ENCODE assay signal across 1 cellular context in the genomic region with DNA sequence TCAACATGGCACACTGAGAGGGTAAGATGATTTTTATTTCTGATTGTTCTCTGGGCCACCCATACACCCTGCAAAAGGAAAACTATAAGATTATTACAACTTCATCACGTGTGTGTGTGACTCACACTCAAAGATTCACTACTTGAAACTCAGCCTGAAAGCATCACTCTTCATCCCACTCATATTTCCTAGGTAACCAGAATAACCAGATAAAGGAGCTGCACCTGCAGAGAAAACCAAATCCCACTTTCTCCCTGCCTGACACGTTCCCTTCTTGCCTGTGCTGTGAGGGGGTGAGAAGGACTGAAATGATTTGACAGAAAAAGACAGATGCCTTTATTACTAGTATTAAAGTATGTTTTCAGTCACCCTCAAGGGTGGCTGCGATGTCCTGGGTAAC.
TF ChIP-seq lines count a peak whose summit lies in the region.

No MANE protein-coding gene starts in this region.

TF ChIP-seq in GM23338, 12 proteins besides CTCF, POLR2A, EP300 and RAD21 (continued from another document):
- TF ChIP-seq, protein P1, sequence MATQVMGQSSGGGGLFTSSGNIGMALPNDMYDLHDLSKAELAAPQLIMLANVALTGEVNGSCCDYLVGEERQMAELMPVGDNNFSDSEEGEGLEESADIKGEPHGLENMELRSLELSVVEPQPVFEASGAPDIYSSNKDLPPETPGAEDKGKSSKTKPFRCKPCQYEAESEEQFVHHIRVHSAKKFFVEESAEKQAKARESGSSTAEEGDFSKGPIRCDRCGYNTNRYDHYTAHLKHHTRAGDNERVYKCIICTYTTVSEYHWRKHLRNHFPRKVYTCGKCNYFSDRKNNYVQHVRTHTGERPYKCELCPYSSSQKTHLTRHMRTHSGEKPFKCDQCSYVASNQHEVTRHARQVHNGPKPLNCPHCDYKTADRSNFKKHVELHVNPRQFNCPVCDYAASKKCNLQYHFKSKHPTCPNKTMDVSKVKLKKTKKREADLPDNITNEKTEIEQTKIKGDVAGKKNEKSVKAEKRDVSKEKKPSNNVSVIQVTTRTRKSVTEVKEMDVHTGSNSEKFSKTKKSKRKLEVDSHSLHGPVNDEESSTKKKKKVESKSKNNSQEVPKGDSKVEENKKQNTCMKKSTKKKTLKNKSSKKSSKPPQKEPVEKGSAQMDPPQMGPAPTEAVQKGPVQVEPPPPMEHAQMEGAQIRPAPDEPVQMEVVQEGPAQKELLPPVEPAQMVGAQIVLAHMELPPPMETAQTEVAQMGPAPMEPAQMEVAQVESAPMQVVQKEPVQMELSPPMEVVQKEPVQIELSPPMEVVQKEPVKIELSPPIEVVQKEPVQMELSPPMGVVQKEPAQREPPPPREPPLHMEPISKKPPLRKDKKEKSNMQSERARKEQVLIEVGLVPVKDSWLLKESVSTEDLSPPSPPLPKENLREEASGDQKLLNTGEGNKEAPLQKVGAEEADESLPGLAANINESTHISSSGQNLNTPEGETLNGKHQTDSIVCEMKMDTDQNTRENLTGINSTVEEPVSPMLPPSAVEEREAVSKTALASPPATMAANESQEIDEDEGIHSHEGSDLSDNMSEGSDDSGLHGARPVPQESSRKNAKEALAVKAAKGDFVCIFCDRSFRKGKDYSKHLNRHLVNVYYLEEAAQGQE (IDR thresholded peaks at IDR 0.05; ENCODE audit: unreplicated experiment), result no peak
- TF ChIP-seq CREB1 (CRISPR knock-in tag; IDR thresholded peaks at IDR 0.05; ENCODE audit: low read depth), result no peak
- no peak for TF ChIP-seq EZH2phosphoT487 (IDR thresholded peaks at IDR 0.05; ENCODE audit: unreplicated experiment)
- no peak for TF ChIP-seq POLR2AphosphoS5 (IDR thresholded peaks at IDR 0.05; ENCODE audit: low read depth)
